20 cellular contexts compared by ENCODE assay signal in the genomic region with DNA sequence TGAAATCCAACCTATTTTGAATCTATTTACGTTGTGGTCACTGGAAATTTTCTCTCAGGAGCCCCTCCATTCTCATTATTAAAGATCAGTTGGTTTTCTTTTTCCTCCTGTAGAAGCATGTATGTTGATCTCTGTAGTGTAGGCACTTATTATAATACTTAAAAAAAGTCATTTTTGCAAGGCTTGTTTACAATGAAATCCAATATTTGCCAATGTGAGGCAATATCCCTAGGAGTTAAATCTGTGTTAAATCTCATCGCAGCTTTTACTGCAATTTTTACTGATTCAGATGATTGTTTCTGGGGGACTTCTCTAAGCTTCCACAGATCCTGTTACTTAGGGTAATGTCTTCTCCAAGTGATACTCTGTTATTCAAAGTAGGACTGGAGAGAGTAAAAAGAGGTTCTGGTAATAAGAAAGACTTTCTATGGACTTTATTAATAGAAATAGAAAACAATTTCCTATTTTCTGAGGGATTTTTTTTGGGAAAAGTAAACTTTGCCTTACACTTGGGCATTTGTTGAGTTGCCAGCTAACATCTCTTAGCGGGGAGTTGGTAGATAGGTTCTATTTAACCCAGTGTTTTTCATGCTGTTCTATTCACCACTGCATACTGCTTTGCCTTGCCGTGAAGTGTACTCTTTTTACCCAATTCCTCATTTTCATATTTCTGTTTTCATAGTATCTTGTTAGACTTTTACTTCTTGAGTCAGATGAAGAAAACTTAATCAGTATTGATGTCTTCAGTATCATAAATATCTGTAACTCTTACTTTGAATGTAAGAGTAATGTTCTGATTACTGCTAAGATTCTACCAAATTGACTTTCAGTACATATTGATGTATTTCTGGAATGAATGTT. TPM values are rescaled to one million over a fixed set of nuclear protein-coding genes. Genes with fewer than 3 reads are reported as not detected.
A peak's percentile ranks its signal among the peaks of the same experiment; 100 is the strongest.
DNase-seq lines count a peak whose midpoint lies in the region; ATAC-seq and TF ChIP-seq lines count a peak whose summit lies in the region.
"Had no signal": no experiment of that assay in that cellular context is flagged by ENCODE, and none has a peak within 500 bp of the region (broad histone marks: within the 10 kb centered on the region; RNA-seq: fewer than 3 reads in every experiment).

No MANE protein-coding gene starts in this region.

- no peaks in the 10 kb centered on the region for H3K9me3 ChIP-seq in gastrocnemius medialis
- H3K9me3 ChIP-seq: A549, Peyer's patch, upper lobe of right lung had no signal

- no peak overlapping the region for H3K4me3 ChIP-seq in gastrocnemius medialis
- H3K4me3 ChIP-seq: A549, Peyer's patch, upper lobe of right lung had no signal

- peaks cover 0 to 5% of the 10 kb centered on the region in 2 donors for H3K4me1 ChIP-seq in gastrocnemius medialis
- H3K4me1 ChIP-seq: A549, Peyer's patch, upper lobe of right lung had no signal

- ATAC-seq in HG02938 (IDR thresholded peaks at IDR 0.05; ENCODE audit: unreplicated experiment) (peak; percentile 60), WTC11 (peak; percentile 60), gastrocnemius medialis (no peak)
- ATAC-seq in stimulated activated effector memory CD8-positive, alpha-beta T cell treated with anti-CD3 and anti-CD28 coated beads, Interleukin-12 subunit alpha, Interleukin-12 subunit beta, amount 100 ng/mL, for 72 hours, result peak; percentile 89
- ATAC-seq: A549, HCT116, SK-N-SH treated with all-trans-retinoic acid at 6 μM for 48 hours, upper lobe of right lung had no signal

- no peak for TF ChIP-seq POLR2A in gastrocnemius medialis (IDR thresholded peaks at IDR 0.05)

- TF ChIP-seq CTCF in WTC11 (IDR thresholded peaks at IDR 0.05) (no peak), gastrocnemius medialis (IDR thresholded peaks at IDR 0.05 in 4 of 5, conservative IDR thresholded peaks at IDR 0.05 in 1 of 5) (no peak)

- no peak overlapping the region for H3K27ac ChIP-seq in gastrocnemius medialis
- H3K27ac ChIP-seq: A549, Peyer's patch, upper lobe of right lung had no signal

- intact Hi-C loops in gastrocnemius medialis (cut with DNase I; ENCODE audit: low total_unique reads), result no loop called here

- H3K4me3 Mint-ChIP-seq in activated T-cell treated with anti-CD3 and anti-CD28 coated beads, Interleukin-2, amount 50 U/mL, for 24 hours, result no peak overlapping the region
- H3K4me3 Mint-ChIP-seq in WTC11, result peak overlapping the region; percentile 36
- no peak overlapping the region for H3K4me3 Mint-ChIP-seq in stimulated activated effector memory CD8-positive, alpha-beta T cell treated with anti-CD3 and anti-CD28 coated beads, Interleukin-12 subunit alpha, Interleukin-12 subunit beta, amount 100 ng/mL, for 72 hours
- H3K4me3 Mint-ChIP-seq: activated CD4-positive, alpha-beta T cell treated with anti-CD3 and anti-CD28 coated beads, Interleukin-2, amount 10 ng/mL, durations not matched to agents 7 days and 5 days; activated naive CD8-positive, alpha-beta T cell treated with anti-CD3 and anti-CD28 coated beads, Interleukin-2, amount 10 ng/mL, durations not matched to agents 7 days and 5 days; CD4-positive, CD25-positive, alpha-beta regulatory T cell; nephron progenitor cell; stimulated activated naive CD8-positive, alpha-beta T cell treated with anti-CD3 and anti-CD28 coated beads, Interleukin-15, Interleukin-2, amounts not matched to agents 100 ng/mL and 50 ng/mL, for 24 hours had no signal

- H3K27me3 Mint-ChIP-seq in activated T-cell treated with anti-CD3 and anti-CD28 coated beads, Interleukin-2, amount 50 U/mL, for 24 hours, result no peaks in the 10 kb centered on the region
- no peaks in the 10 kb centered on the region; the same call in 1 of the 2 replicates for H3K27me3 Mint-ChIP-seq in WTC11 (ENCODE audit: low read depth)
- H3K27me3 Mint-ChIP-seq: activated CD4-positive, alpha-beta T cell treated with anti-CD3 and anti-CD28 coated beads, Interleukin-2, amount 10 ng/mL, durations not matched to agents 7 days and 5 days; activated naive CD8-positive, alpha-beta T cell treated with anti-CD3 and anti-CD28 coated beads, Interleukin-2, amount 10 ng/mL, durations not matched to agents 7 days and 5 days; CD4-positive, CD25-positive, alpha-beta regulatory T cell; stimulated activated naive CD8-positive, alpha-beta T cell treated with anti-CD3 and anti-CD28 coated beads, Interleukin-15, Interleukin-2, amounts not matched to agents 100 ng/mL and 50 ng/mL, for 24 hours had no signal

- no peaks in the 10 kb centered on the region for H3K9me3 Mint-ChIP-seq in activated T-cell treated with anti-CD3 and anti-CD28 coated beads, Interleukin-2, amount 50 U/mL, for 24 hours
- no peaks in the 10 kb centered on the region for H3K9me3 Mint-ChIP-seq in WTC11
- H3K9me3 Mint-ChIP-seq in stimulated activated effector memory CD8-positive, alpha-beta T cell treated with anti-CD3 and anti-CD28 coated beads, Interleukin-12 subunit alpha, Interleukin-12 subunit beta, amount 100 ng/mL, for 72 hours, result no peaks in the 10 kb centered on the region
- H3K9me3 Mint-ChIP-seq: activated CD4-positive, alpha-beta T cell treated with anti-CD3 and anti-CD28 coated beads, Interleukin-2, amount 10 ng/mL, durations not matched to agents 7 days and 5 days; activated naive CD8-positive, alpha-beta T cell treated with anti-CD3 and anti-CD28 coated beads, Interleukin-2, amount 10 ng/mL, durations not matched to agents 7 days and 5 days; nephron progenitor cell; stimulated activated naive CD8-positive, alpha-beta T cell treated with anti-CD3 and anti-CD28 coated beads, Interleukin-15, Interleukin-2, amounts not matched to agents 100 ng/mL and 50 ng/mL, for 24 hours had no signal

- H3K27me3 ChIP-seq in gastrocnemius medialis, result no peaks in the 10 kb centered on the region
- H3K27me3 ChIP-seq: Peyer's patch, upper lobe of right lung had no signal

- CTCF ChIA-PET in WTC11 (lab: Charles Lee), result no interaction called here

- in situ Hi-C loops in gastrocnemius medialis (cut with MboI; ENCODE audit: low sequenced_read_pairs in 4 of 4), result no loop called here

- POLR2A ChIA-PET in WTC11 (lab: Charles Lee), result no interaction called here

- H3K27ac Mint-ChIP-seq in activated T-cell treated with anti-CD3 and anti-CD28 coated beads, Interleukin-2, amount 50 U/mL, for 24 hours, result peak overlapping the region; percentile 62
- peak overlapping the region; percentile 81 for H3K27ac Mint-ChIP-seq in WTC11
- no peak overlapping the region for H3K27ac Mint-ChIP-seq in stimulated activated effector memory CD8-positive, alpha-beta T cell treated with anti-CD3 and anti-CD28 coated beads, Interleukin-12 subunit alpha, Interleukin-12 subunit beta, amount 100 ng/mL, for 72 hours
- H3K27ac Mint-ChIP-seq: activated CD4-positive, alpha-beta T cell treated with anti-CD3 and anti-CD28 coated beads, Interleukin-2, amount 10 ng/mL, durations not matched to agents 7 days and 5 days; activated naive CD8-positive, alpha-beta T cell treated with anti-CD3 and anti-CD28 coated beads, Interleukin-2, amount 10 ng/mL, durations not matched to agents 7 days and 5 days; nephron progenitor cell; stimulated activated naive CD8-positive, alpha-beta T cell treated with anti-CD3 and anti-CD28 coated beads, Interleukin-15, Interleukin-2, amounts not matched to agents 100 ng/mL and 50 ng/mL, for 24 hours had no signal

- peaks cover 64% of the 10 kb centered on the region for H3K36me3 Mint-ChIP-seq in activated T-cell treated with anti-CD3 and anti-CD28 coated beads, Interleukin-2, amount 50 U/mL, for 24 hours (ENCODE audit: low read depth)
- no peaks in the 10 kb centered on the region; the same call in 1 of the 2 replicates for H3K36me3 Mint-ChIP-seq in WTC11
- peaks cover 40% of the 10 kb centered on the region for H3K36me3 Mint-ChIP-seq in stimulated activated effector memory CD8-positive, alpha-beta T cell treated with anti-CD3 and anti-CD28 coated beads, Interleukin-12 subunit alpha, Interleukin-12 subunit beta, amount 100 ng/mL, for 72 hours

- peaks cover 32% of the 10 kb centered on the region for H3K4me1 Mint-ChIP-seq in activated T-cell treated with anti-CD3 and anti-CD28 coated beads, Interleukin-2, amount 50 U/mL, for 24 hours (ENCODE audit: low read depth)
- peaks cover 35% of the 10 kb centered on the region for H3K4me1 Mint-ChIP-seq in WTC11
- H3K4me1 Mint-ChIP-seq in stimulated activated effector memory CD8-positive, alpha-beta T cell treated with anti-CD3 and anti-CD28 coated beads, Interleukin-12 subunit alpha, Interleukin-12 subunit beta, amount 100 ng/mL, for 72 hours, result peaks cover 39% of the 10 kb centered on the region
- H3K4me1 Mint-ChIP-seq: nephron progenitor cell had no signal

- no peak for DNase-seq in activated T-cell treated with anti-CD3 and anti-CD28 coated beads, Interleukin-2, amount 50 U/mL, for 24 hours
- no peak for DNase-seq in activated T-cell treated with anti-CD3 and anti-CD28 coated beads, Interleukin-2, amount 50 U/mL, for 48 hours
- no peak for DNase-seq in WTC11 (ENCODE audit: low spot score)
- no peak for DNase-seq in stimulated activated effector memory CD8-positive, alpha-beta T cell treated with anti-CD3 and anti-CD28 coated beads, Interleukin-12 subunit alpha, Interleukin-12 subunit beta, amount 100 ng/mL, for 72 hours (ENCODE audit: low spot score in 2 of 2)
- DNase-seq in AG08396 (ENCODE audit: low spot score), result no peak
- DNase-seq in gastrocnemius medialis, result no peak
- no peak for DNase-seq in 8988T
- DNase-seq: activated CD4-positive, alpha-beta T cell treated with anti-CD3 and anti-CD28 coated beads, Interleukin-2, amount 10 ng/mL, durations not matched to agents 7 days and 5 days; activated naive CD8-positive, alpha-beta T cell treated with anti-CD3 and anti-CD28 coated beads, Interleukin-2, amount 10 ng/mL, durations not matched to agents 7 days and 5 days; CD4-positive, CD25-positive, alpha-beta regulatory T cell; Karpas-422; mammary epithelial cell; nephron progenitor cell; Peyer's patch; upper lobe of right lung had no signal

- H3K36me3 ChIP-seq in gastrocnemius medialis, result no peaks in the 10 kb centered on the region

TF ChIP-seq in WTC11, 78 proteins besides CTCF, POLR2A, EP300 and RAD21 (continues in another document):
- TF ChIP-seq NR2C2 (CRISPR knock-in tag; IDR thresholded peaks at IDR 0.05) (no peak), ZNF121 (CRISPR knock-in tag; IDR thresholded peaks at IDR 0.05) (no peak), NR1H2 (CRISPR knock-in tag; IDR thresholded peaks at IDR 0.05) (no peak)

RNA-seq across cellular contexts. Expression of gene CDKAL1, which starts 48.6 kb away (rescaled TPM):
- 20.6 to 21.9 TPM (median 21.6 TPM) in 3 replicates for total RNA-seq in WTC11 (2021)
- 10 to 100 TPM in 3 of 4 donors, 1 to 10 TPM in 1; 9.6 to 17.0 (median 11.4) TPM for total RNA-seq in gastrocnemius medialis

Comparison
In these comparisons a context has a peak if more than half of its experiments do, and no peak if none do; other contexts are left out.
1. ATAC-seq: peak in HG02938 (single experiment), WTC11 (single experiment) and stimulated activated effector memory CD8-positive, alpha-beta T cell treated with anti-CD3 and anti-CD28 coated beads, Interleukin-12 subunit alpha, Interleukin-12 subunit beta, amount 100 ng/mL, for 72 hours (single experiment); none in gastrocnemius medialis (0 of 2).